ENCODE assay signal across 8 cellular contexts in the genomic region with DNA sequence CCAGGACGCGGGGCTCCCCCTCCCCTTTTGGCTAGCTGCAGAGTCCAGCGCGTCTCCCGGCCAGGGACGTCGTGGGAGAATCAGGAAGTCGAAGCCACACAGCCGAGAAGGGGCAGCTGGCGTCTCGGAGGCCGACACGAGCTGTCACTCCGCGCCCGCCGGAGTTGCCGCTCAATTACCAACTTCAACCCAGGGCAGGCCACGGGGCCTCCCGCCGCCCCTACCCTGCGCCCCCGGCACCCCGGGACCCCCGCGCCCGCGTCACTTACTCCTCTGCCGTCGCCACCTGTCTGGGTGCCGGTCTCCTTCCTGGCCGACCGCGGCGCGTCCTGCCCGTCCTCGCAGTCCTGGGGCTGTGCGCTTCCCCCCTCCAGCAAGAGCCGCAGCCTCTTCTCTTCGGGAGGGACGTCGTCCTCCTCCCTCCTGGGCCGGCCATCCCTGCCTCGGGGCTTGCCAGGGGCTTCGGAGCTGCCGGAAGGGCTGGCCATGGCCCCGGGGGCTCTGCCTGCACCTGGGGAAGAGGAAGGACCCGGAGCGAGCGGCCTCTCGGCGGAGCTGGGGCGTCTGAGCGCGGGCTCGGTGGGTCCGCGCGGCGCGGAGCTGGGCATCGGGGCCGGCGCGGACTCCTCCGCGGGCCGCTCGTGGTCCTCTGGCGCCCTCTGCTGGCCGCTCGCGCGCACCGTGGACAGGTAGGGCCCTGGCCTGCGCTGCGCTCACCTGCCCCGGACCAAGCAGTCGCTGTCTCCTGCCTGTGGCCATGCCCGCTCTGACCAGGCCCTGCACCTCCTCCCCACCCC.
A peak's percentile ranks its signal among the peaks of the same experiment; 100 is the strongest.
DNase-seq lines count a peak whose midpoint lies in the region; FAIRE-seq and TF ChIP-seq lines count a peak whose summit lies in the region.
"Not testable (repeated sequence)": the region's sequence is repeated elsewhere in the genome, so short reads cannot be mapped to it uniquely, and the experiment has no call there.

No MANE protein-coding gene starts in this region.

- intact Hi-C loops in kidney (cut with DNase I); transverse colon (cut with DNase I; ENCODE audit: low total_unique reads): not testable (repeated sequence)

- not testable (repeated sequence) for TF ChIP-seq EP300 in transverse colon (IDR thresholded peaks at IDR 0.05; ENCODE audit: low read depth)

- H3K4me1 ChIP-seq in SJCRH30; kidney (ENCODE audit: control insufficient read depth in 1 of 2, insufficient read depth in 1 of 2, low read depth in 1 of 2, low read length in 2 of 2); transverse colon: not testable (repeated sequence)

- TF ChIP-seq CTCF in kidney (IDR thresholded peaks at IDR 0.05; ENCODE audit: borderline replicate concordance, extremely low read depth, insufficient read depth) (peak; percentile 74), retinal pigment epithelial cell (conservative IDR thresholded peaks at IDR 0.05; ENCODE audit: low read depth, low read length) (peak; percentile 49), transverse colon (IDR thresholded peaks at IDR 0.05) (peak in 4 of 5 experiments; percentile 48 to 86 (median 69))

- H3K4me3 ChIP-seq in SJCRH30; kidney (ENCODE audit: low read length in 2 of 2): not testable (repeated sequence)
- H3K4me3 ChIP-seq in retinal pigment epithelial cell (ENCODE audit: low read length) (peak overlapping the region; percentile 28), transverse colon (peak overlapping the region; percentile 16 to 55 (median 40))

- not testable (repeated sequence) for H3K9ac ChIP-seq in kidney (ENCODE audit: low read length in 2 of 2)

- not testable (repeated sequence) for H3K27me3 ChIP-seq in SJCRH30
- peaks cover 22% of the 10 kb centered on the region for H3K27me3 ChIP-seq in transverse colon

- WGBS in transverse colon (ENCODE audit: low coverage in 1 of 2), 2 donors = 1% methylated on average over 17 of the region's 81 CpGs; no CpG with 5 or more reads in 1 of the 2 donors

- H3K9me3 ChIP-seq in SJCRH30 (replicated peaks); kidney (ENCODE audit: control insufficient read depth in 1 of 2, low read length in 2 of 2); transverse colon: not testable (repeated sequence)

- DNase-seq in DMS53 treated with DMSO at 0.1 percent for 48 hours (lab: John Stamatoyannopoulos, UW; ENCODE audit: unreplicated experiment) = peak; percentile 81
- DNase-seq in HuH-7.5 (ENCODE audit: low spot score) = peak; percentile 24
- peak; percentile 46 to 64 for DNase-seq in SJCRH30
- DNase-seq in activated T-cell treated with anti-CD3 and anti-CD28 coated beads, Interleukin-2, amount 50 U/mL, for 1 hour = peak; percentile 42
- peak; percentile 56 for DNase-seq in effector CD8-positive, alpha-beta T cell (lab: John Stamatoyannopoulos, UW)
- DNase-seq in kidney = peak; percentile 76
- not testable (repeated sequence) for DNase-seq in retinal pigment epithelial cell (ENCODE audit: low read depth)
- DNase-seq in transverse colon = peak; percentile 85

- not testable (repeated sequence) for TF ChIP-seq POLR2A in transverse colon (IDR thresholded peaks at IDR 0.05)

- in situ Hi-C loops in transverse colon (cut with MboI; ENCODE audit: low pct_ligation_motif_present in 1 of 4, low pct_unique_long_range_greater_than_20kb in 1 of 4, low sequenced_read_pairs in 3 of 4) = not testable (repeated sequence)

- H3K36me3 ChIP-seq in SJCRH30; kidney (ENCODE audit: control insufficient read depth in 1 of 2, insufficient read depth in 2 of 2, low read length in 2 of 2); transverse colon: not testable (repeated sequence)

- FAIRE-seq in kidney (lab: Jason Lieb, UNC) = not testable (repeated sequence)

- not testable (repeated sequence) for H3K27ac ChIP-seq in SJCRH30; kidney (ENCODE audit: low read depth in 2 of 2, low read length in 2 of 2); transverse colon
